29 cellular contexts compared by ENCODE assay signal in the genomic region with DNA sequence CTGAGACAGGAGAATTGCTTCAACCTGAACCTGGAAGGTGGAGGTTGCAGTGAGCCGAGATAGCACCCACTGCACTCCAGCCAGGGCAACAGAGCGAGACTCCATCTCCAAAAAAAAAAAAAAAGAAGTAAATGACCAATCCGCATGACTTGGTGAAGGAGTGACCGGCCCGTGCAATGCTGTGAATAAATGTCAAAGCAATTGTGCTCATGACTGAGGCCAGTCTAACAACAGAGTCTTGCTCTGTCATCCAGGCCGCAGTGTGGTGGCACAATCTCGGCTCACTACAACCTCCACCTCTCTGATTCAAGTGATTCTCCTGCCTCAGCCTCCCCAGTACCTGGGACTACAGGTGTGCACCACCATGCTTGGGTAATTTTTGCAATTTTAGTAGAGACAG. TPM values are rescaled to one million over a fixed set of nuclear protein-coding genes. Genes with fewer than 3 reads are reported as not detected.
DNase-seq lines count a peak whose midpoint lies in the region; ATAC-seq, FAIRE-seq and TF ChIP-seq lines count a peak whose summit lies in the region.
"Had no signal": no experiment of that assay in that cellular context is flagged by ENCODE, and none has a peak within 500 bp of the region (broad histone marks: within the 10 kb centered on the region; RNA-seq: fewer than 3 reads in every experiment).

No MANE protein-coding gene starts in this region.

- FAIRE-seq in urothelium cell line (lab: Jason Lieb, UNC) = no peak
- no peak for FAIRE-seq in frontal cortex (lab: Jason Lieb, UNC)
- FAIRE-seq: GM18507, HTR-8/SVneo, K562 had no signal

- no peak overlapping the region for H3K9ac ChIP-seq in BLaER1 treated with 17β-estradiol and CSF1 and Interleukin-3, amounts not matched to agents 10 nM and 100 nM
- peak overlapping the region in 1 of 2 donors; percentile 64 for H3K9ac ChIP-seq in stomach smooth muscle (ENCODE audit: low read length in 2 of 2)

- H3K4me2 ChIP-seq in BLaER1 treated with 17β-estradiol and CSF1 and Interleukin-3, amounts not matched to agents 10 nM and 100 nM = peak overlapping the region in 7 of 11 experiments; percentile 36 to 83 (median 70); a peak in 8 of 22 replicates
- H3K4me2 ChIP-seq: GM23338, PC-9 had no signal

- DNase-seq in esophagus muscularis mucosa (ENCODE audit: extremely low spot score) (no peak), NCI-H2029 (lab: John Stamatoyannopoulos, UW) (no peak), urothelium cell line (ENCODE audit: low spot score) (no peak), frontal cortex (ENCODE audit: low spot score in 2 of 2) (no peak), upper lobe of left lung (no peak)
- DNase-seq: 8988T; ACHN; BE2C; CD4-positive, CD25-positive, alpha-beta regulatory T cell; Kasumi-1; NCI-H1105; NCI-H1436 treated with DMSO at 0.1 percent for 48 hours; NCI-H187 treated with DMSO at 0.1 percent for 48 hours; NCI-H2107; NCI-H446; NCI-H526; NCI-H82; NK-92 treated with Interleukin-12 subunit alpha and Interleukin-12 subunit beta, amount 100 ng/mL, for 24 hours; PC-9 had no signal

- H3K4me3 ChIP-seq in BLaER1 treated with 17β-estradiol and CSF1 and Interleukin-3, amounts not matched to agents 10 nM and 100 nM = no peak overlapping the region
- no peak overlapping the region for H3K4me3 ChIP-seq in esophagus muscularis mucosa
- H3K4me3 ChIP-seq in muscle layer of duodenum (ENCODE audit: low read depth in 1 of 2, low read length in 2 of 2) = no peak overlapping the region
- no peak overlapping the region for H3K4me3 ChIP-seq in stomach smooth muscle (ENCODE audit: low read length in 2 of 2)
- H3K4me3 ChIP-seq in upper lobe of left lung = no peak overlapping the region
- H3K4me3 ChIP-seq: GM23338, HAP-1, K562, PC-9 had no signal

- no peaks in the 10 kb centered on the region for H3K9me3 ChIP-seq in BLaER1 treated with 17β-estradiol and CSF1 and Interleukin-3, amounts not matched to agents 10 nM and 100 nM (replicated peaks in 1 of 11)
- H3K9me3 ChIP-seq in esophagus muscularis mucosa (no peaks in the 10 kb centered on the region), muscle layer of duodenum (ENCODE audit: control insufficient read depth in 1 of 2, low read length in 2 of 2) (no peaks in the 10 kb centered on the region), stomach smooth muscle (ENCODE audit: control insufficient read depth in 2 of 2, low read length in 2 of 2) (no peaks in the 10 kb centered on the region), upper lobe of left lung (no peaks in the 10 kb centered on the region)
- H3K9me3 ChIP-seq: BE2C, HAP-1, SJSA1 had no signal

- TF ChIP-seq CTCF in esophagus muscularis mucosa (IDR thresholded peaks at IDR 0.05) = no peak
- TF ChIP-seq CTCF in upper lobe of left lung (IDR thresholded peaks at IDR 0.05) = no peak

- no peaks in the 10 kb centered on the region for H4K20me1 ChIP-seq in BLaER1 treated with 17β-estradiol and CSF1 and Interleukin-3, amounts not matched to agents 10 nM and 100 nM

- TF ChIP-seq EP300 in esophagus muscularis mucosa (IDR thresholded peaks at IDR 0.05) = no peak
- TF ChIP-seq EP300 in upper lobe of left lung (IDR thresholded peaks at IDR 0.05) = no peak

- H3K4me1 ChIP-seq in BLaER1 treated with 17β-estradiol and CSF1 and Interleukin-3, amounts not matched to agents 10 nM and 100 nM = peaks cover 0 to 43% (median 38%) of the 10 kb centered on the region in 10 experiments; a peak in 18 of 20 replicates
- H3K4me1 ChIP-seq in esophagus muscularis mucosa (peaks cover 0 to 25% (median 23%) of the 10 kb centered on the region in 4 donors), muscle layer of duodenum (ENCODE audit: control insufficient read depth in 1 of 2, insufficient read depth in 2 of 2, low read length in 2 of 2) (peaks cover 0 to 18% of the 10 kb centered on the region in 2 donors), stomach smooth muscle (ENCODE audit: control insufficient read depth, insufficient read depth, low read length) (peaks cover 31% of the 10 kb centered on the region), upper lobe of left lung (no peaks in the 10 kb centered on the region)
- H3K4me1 ChIP-seq: HAP-1 had no signal

- no peaks in the 10 kb centered on the region for H3K27me3 ChIP-seq in BLaER1 treated with 17β-estradiol and CSF1 and Interleukin-3, amounts not matched to agents 10 nM and 100 nM
- H3K27me3 ChIP-seq in esophagus muscularis mucosa (no peaks in the 10 kb centered on the region), muscle layer of duodenum (ENCODE audit: low read depth, low read length) (no peaks in the 10 kb centered on the region), stomach smooth muscle (ENCODE audit: control insufficient read depth in 1 of 2, insufficient read depth in 2 of 2, low read length in 2 of 2) (no peaks in the 10 kb centered on the region), upper lobe of left lung (no peaks in the 10 kb centered on the region)
- H3K27me3 ChIP-seq: BE2C, SJSA1 had no signal

- ATAC-seq in upper lobe of left lung (ENCODE audit: low FRiP score in 2 of 2) = no peak
- ATAC-seq: GM23338, K562, Right ventricle myocardium inferior had no signal

- no peak for TF ChIP-seq POLR2A in esophagus muscularis mucosa (IDR thresholded peaks at IDR 0.05; ENCODE audit: low read depth)
- no peak for TF ChIP-seq POLR2A in upper lobe of left lung (IDR thresholded peaks at IDR 0.05)

- intact Hi-C loops in esophagus muscularis mucosa (cut with DNase I) = no loop called here

- H3K27ac ChIP-seq in BLaER1 treated with 17β-estradiol and CSF1 and Interleukin-3, amounts not matched to agents 10 nM and 100 nM = no peak overlapping the region
- peak overlapping the region; percentile 74 to 85 (median 82) for H3K27ac ChIP-seq in esophagus muscularis mucosa (replicated peaks in 1 of 4)
- peak overlapping the region; percentile 58 for H3K27ac ChIP-seq in muscle layer of duodenum (ENCODE audit: low read length)
- H3K27ac ChIP-seq in stomach smooth muscle (ENCODE audit: low read length) = peak overlapping the region; percentile 84
- H3K27ac ChIP-seq in upper lobe of left lung = no peak overlapping the region
- H3K27ac ChIP-seq: PC-9 had no signal

- 89% methylated on average over 7 of the region's 7 CpGs for WGBS in esophagus muscularis mucosa
- 92 to 97% methylated on average over 7 of the region's 7 CpGs for WGBS in upper lobe of left lung, 2 donors

- no peaks in the 10 kb centered on the region for H3K36me3 ChIP-seq in BLaER1 treated with 17β-estradiol and CSF1 and Interleukin-3, amounts not matched to agents 10 nM and 100 nM
- no peaks in the 10 kb centered on the region for H3K36me3 ChIP-seq in esophagus muscularis mucosa
- no peaks in the 10 kb centered on the region for H3K36me3 ChIP-seq in muscle layer of duodenum (ENCODE audit: control insufficient read depth in 1 of 2, insufficient read depth in 2 of 2, low read length in 2 of 2)
- H3K36me3 ChIP-seq in stomach smooth muscle (ENCODE audit: control insufficient read depth in 2 of 2, insufficient read depth in 2 of 2, low read length in 2 of 2) = no peaks in the 10 kb centered on the region
- no peaks in the 10 kb centered on the region for H3K36me3 ChIP-seq in upper lobe of left lung
- H3K36me3 ChIP-seq: BE2C, HAP-1 had no signal

RNA-seq across cellular contexts. Expression of a gene that starts 27.8 kb away (rescaled TPM):
- total RNA-seq in esophagus muscularis mucosa (10 to 100 TPM in 1 of 4 donors, 1 to 10 TPM in 3; 2.8 to 10.0 (median 6.6) TPM), frontal cortex (9.0 TPM), upper lobe of left lung (10 to 100 TPM; 36.4 to 75.6 (median 49.9) TPM)

Comparison
In these comparisons a context has a peak if more than half of its experiments do, and no peak if none do; other contexts are left out.
1. H3K27ac ChIP-seq: peak in esophagus muscularis mucosa (4 of 4), muscle layer of duodenum (single experiment) and stomach smooth muscle (single experiment); none in BLaER1 treated with 17β-estradiol and CSF1 and Interleukin-3, amounts not matched to agents 10 nM and 100 nM (0 of 11) and upper lobe of left lung (0 of 4).